In genomic region chr6:43629505-43630300, GRCh38 we compare ENCODE assay signal across 8 cellular contexts. TPM values are rescaled to one million over a fixed set of nuclear protein-coding genes. Genes with fewer than 3 reads are reported as not detected.
A peak's percentile ranks its signal among the peaks of the same experiment; 100 is the strongest.
DNase-seq lines count a peak whose midpoint lies in the region; ATAC-seq and TF ChIP-seq lines count a peak whose summit lies in the region.

No MANE protein-coding gene starts in this region.

- peak overlapping the region; percentile 97 for H3K27ac Mint-ChIP-seq in HFFc6
- H3K27ac Mint-ChIP-seq in activated naive CD4-positive, alpha-beta T cell treated with anti-CD3 and anti-CD28 coated beads, Interleukin-2, amount 10 ng/mL, durations not matched to agents 7 days and 5 days, result peak overlapping the region; percentile 100

- H3K4me3 Mint-ChIP-seq in HFFc6, result peak overlapping the region; percentile 98
- H3K4me3 Mint-ChIP-seq in activated naive CD4-positive, alpha-beta T cell treated with anti-CD3 and anti-CD28 coated beads, Interleukin-2, amount 10 ng/mL, durations not matched to agents 7 days and 5 days, result peak overlapping the region; percentile 99

- H3K9me3 ChIP-seq in gastroesophageal sphincter (no peaks in the 10 kb centered on the region), neutrophil (no peaks in the 10 kb centered on the region)

- peaks cover 18% of the 10 kb centered on the region for H3K36me3 Mint-ChIP-seq in HFFc6 (ENCODE audit: low read depth)
- H3K36me3 Mint-ChIP-seq in activated naive CD4-positive, alpha-beta T cell treated with anti-CD3 and anti-CD28 coated beads, Interleukin-2, amount 10 ng/mL, durations not matched to agents 7 days and 5 days, result peaks cover 32% of the 10 kb centered on the region

- H3K4me1 Mint-ChIP-seq in HFFc6 (ENCODE audit: low read depth), result peaks cover 38% of the 10 kb centered on the region
- H3K4me1 Mint-ChIP-seq in activated naive CD4-positive, alpha-beta T cell treated with anti-CD3 and anti-CD28 coated beads, Interleukin-2, amount 10 ng/mL, durations not matched to agents 7 days and 5 days, result peaks cover 50% of the 10 kb centered on the region

- DNase-seq in GM04504 (ENCODE audit: low read depth), result peak; percentile 97
- peak; percentile 97 for DNase-seq in HFFc6
- peak; percentile 99 for DNase-seq in NAMALWA (ENCODE audit: low spot score)
- DNase-seq in SK-MEL-5 (ENCODE audit: low read depth, low spot score), result peak; percentile 98
- DNase-seq in activated naive CD4-positive, alpha-beta T cell treated with anti-CD3 and anti-CD28 coated beads, Interleukin-2, amount 10 ng/mL, durations not matched to agents 7 days and 5 days, result peak; percentile 94
- peak in 48 of 49 donors; percentile 38 to 97 (median 76) for DNase-seq in substantia nigra (lab: John Stamatoyannopoulos, UW)

- H3K4me3 ChIP-seq in gastroesophageal sphincter (peak overlapping the region; percentile 73 to 99), neutrophil (ENCODE audit: low read depth in 1 of 2, low read length in 1 of 2) (peak overlapping the region; percentile 93 to 95)

- no peaks in the 10 kb centered on the region for H3K27me3 ChIP-seq in gastroesophageal sphincter
- no peaks in the 10 kb centered on the region for H3K27me3 ChIP-seq in neutrophil

- H3K9me3 Mint-ChIP-seq in HFFc6, result no peaks in the 10 kb centered on the region
- H3K9me3 Mint-ChIP-seq in activated naive CD4-positive, alpha-beta T cell treated with anti-CD3 and anti-CD28 coated beads, Interleukin-2, amount 10 ng/mL, durations not matched to agents 7 days and 5 days, result no peaks in the 10 kb centered on the region

- 0 to 1% methylated on average over 1 to 15 of the region's 41 CpGs for WGBS in gastroesophageal sphincter (ENCODE audit: low coverage in 1 of 2), 2 donors

- peak; percentile 47 to 54 for TF ChIP-seq POLR2A in gastroesophageal sphincter (IDR thresholded peaks at IDR 0.05)

- peaks cover 9% of the 10 kb centered on the region for H3K27me3 Mint-ChIP-seq in HFFc6 (ENCODE audit: insufficient read depth)
- H3K27me3 Mint-ChIP-seq in activated naive CD4-positive, alpha-beta T cell treated with anti-CD3 and anti-CD28 coated beads, Interleukin-2, amount 10 ng/mL, durations not matched to agents 7 days and 5 days, result no peaks in the 10 kb centered on the region

- TF ChIP-seq CTCF in HFFc6 (IDR thresholded peaks at IDR 0.05) (no peak), gastroesophageal sphincter (IDR thresholded peaks at IDR 0.05) (no peak), neutrophil (IDR thresholded peaks at IDR 0.05) (no peak)

- peak overlapping the region; percentile 88 to 99 (median 97) for H3K27ac ChIP-seq in gastroesophageal sphincter
- H3K27ac ChIP-seq in neutrophil, result peak overlapping the region; percentile 88
- peak overlapping the region; percentile 90 for H3K27ac ChIP-seq in substantia nigra (ENCODE audit: low read depth, low read length, poor library complexity, severe bottlenecking)

- in situ Hi-C loops in SK-MEL-5 (cut with HindIII; ENCODE audit: low pct_unique_long_range_greater_than_20kb, low sequenced_read_pairs), result no loop called here

- TF ChIP-seq EP300 in gastroesophageal sphincter (IDR thresholded peaks at IDR 0.05), result no peak

- H3K36me3 ChIP-seq in gastroesophageal sphincter, result peaks cover 0 to 15% of the 10 kb centered on the region in 2 donors
- H3K36me3 ChIP-seq in neutrophil, result peaks cover 15% of the 10 kb centered on the region

- ATAC-seq in gastroesophageal sphincter, result peak; percentile 88

- H3K4me1 ChIP-seq in gastroesophageal sphincter (peaks cover 0 to 44% (median 12%) of the 10 kb centered on the region in 3 donors), neutrophil (ENCODE audit: control insufficient read depth in 1 of 2, insufficient read depth in 1 of 2, low read depth in 1 of 2, low read length in 1 of 2) (peaks cover 42 to 43% of the 10 kb centered on the region in 2 experiments)

- CTCF ChIA-PET in activated naive CD4-positive, alpha-beta T cell treated with anti-CD3 and anti-CD28 coated beads, Interleukin-2, amount 10 ng/mL, durations not matched to agents 7 days and 5 days (lab: Charles Lee), result interaction anchor here (1.0 to 2.4 kb wide), 8 partner anchors 10 to 449 kb away, joined by 3 to 9 read pairs (median 3); partner anchors contain the start of gene VEGFA

RNA-seq across cellular contexts. Expression of gene GTPBP2, which starts 0.6 kb away (rescaled TPM):
- total RNA-seq in HFFc6 (2021; fragmentation: NEBNext Ultra II Directional; extraction: Animal tissue kit (Norgen Biotek cat#: 25700)), result 10 to 100 TPM; 35.6 to 47.7 (median 41.0) TPM
- 95.2 and 101 TPM in 2 replicates for total RNA-seq in SK-MEL-5 (2014; rRNA removed; shearing (Covaris generic))
- 76.0 and 91.5 TPM in 2 replicates for polyA plus RNA-seq in SK-MEL-5 (2015; cell fraction: cytosol; rRNA removed)
- polyA plus RNA-seq in SK-MEL-5 (2015; cell fraction: nucleus; rRNA removed), result 1,005 and 1,042 TPM in 2 replicates
- 10 to 100 TPM; 28.8 to 44.5 (median 31.4) TPM for total RNA-seq in gastroesophageal sphincter

RNA-seq across cellular contexts. Expression of gene MAD2L1BP, which starts 5.9 kb away (rescaled TPM):
- total RNA-seq in HFFc6 (2021; fragmentation: NEBNext Ultra II Directional; extraction: Animal tissue kit (Norgen Biotek cat#: 25700)), result 10 to 100 TPM; 23.6 to 26.7 (median 26.4) TPM
- 161 and 166 TPM in 2 replicates for total RNA-seq in SK-MEL-5 (2014; rRNA removed; shearing (Covaris generic))
- polyA plus RNA-seq in SK-MEL-5 (2015; cell fraction: cytosol; rRNA removed), result 143 and 159 TPM in 2 replicates
- 108 and 149 TPM in 2 replicates for polyA plus RNA-seq in SK-MEL-5 (2015; cell fraction: nucleus; rRNA removed)
- total RNA-seq in gastroesophageal sphincter, result 10 to 100 TPM; 15.6 to 36.6 (median 23.0) TPM

RNA-seq across cellular contexts. Expression of gene RSPH9, which starts 15.1 kb away (rescaled TPM):
- under 1 TPM in 5 of 6 experiments, not detected in 1; 0.09 to 0.60 (median 0.30) TPM for total RNA-seq in HFFc6 (2021; fragmentation: NEBNext Ultra II Directional; extraction: Animal tissue kit (Norgen Biotek cat#: 25700))
- 1.1 and 1.7 TPM in 2 replicates for total RNA-seq in SK-MEL-5 (2014; rRNA removed; shearing (Covaris generic))
- polyA plus RNA-seq in SK-MEL-5 (2015; cell fraction: cytosol; rRNA removed), result 0.98 and 1.0 TPM in 2 replicates
- polyA plus RNA-seq in SK-MEL-5 (2015; cell fraction: nucleus; rRNA removed), result 0.08 and 0.36 TPM in 2 replicates
- total RNA-seq in gastroesophageal sphincter, result under 1 TPM in 1 of 4 donors, not detected in 3; 0.16 TPM

RNA-seq across cellular contexts. Expression of gene POLH, which starts 53.7 kb away (rescaled TPM):
- total RNA-seq in HFFc6 (2021; fragmentation: NEBNext Ultra II Directional; extraction: Animal tissue kit (Norgen Biotek cat#: 25700)), result 10 to 100 TPM; 31.4 to 39.8 (median 37.3) TPM
- 7.2 and 8.7 TPM in 2 replicates for total RNA-seq in SK-MEL-5 (2014; rRNA removed; shearing (Covaris generic))
- 8.1 and 9.8 TPM in 2 replicates for polyA plus RNA-seq in SK-MEL-5 (2015; cell fraction: cytosol; rRNA removed)
- 7.9 and 10.9 TPM in 2 replicates for polyA plus RNA-seq in SK-MEL-5 (2015; cell fraction: nucleus; rRNA removed)
- 10 to 100 TPM in 1 of 4 donors, 1 to 10 TPM in 3; 4.8 to 10.6 (median 7.9) TPM for total RNA-seq in gastroesophageal sphincter

RNA-seq across cellular contexts. Expression of gene XPO5, which starts 53.9 kb away (rescaled TPM):
- 10 to 100 TPM; 30.5 to 41.1 (median 35.6) TPM for total RNA-seq in HFFc6 (2021; fragmentation: NEBNext Ultra II Directional; extraction: Animal tissue kit (Norgen Biotek cat#: 25700))
- 51.4 and 55.3 TPM in 2 replicates for total RNA-seq in SK-MEL-5 (2014; rRNA removed; shearing (Covaris generic))
- 51.3 and 52.7 TPM in 2 replicates for polyA plus RNA-seq in SK-MEL-5 (2015; cell fraction: cytosol; rRNA removed)
- polyA plus RNA-seq in SK-MEL-5 (2015; cell fraction: nucleus; rRNA removed), result 76.8 and 110 TPM in 2 replicates
- 100 to 1,000 TPM in 1 of 4 donors, 10 to 100 TPM in 3; 12.9 to 123 (median 29.8) TPM for total RNA-seq in gastroesophageal sphincter

Comparison
In these comparisons a context has a peak if more than half of its experiments do, and no peak if none do; other contexts are left out.
1. Peak in every context shown above with its lines: DNase-seq, ATAC-seq, H3K4me3 ChIP-seq and H3K27ac ChIP-seq.